In genomic region chr4:55948726-55949479, GRCh38 we compare ENCODE assay signal across 8 cellular contexts. TPM values are rescaled to one million over a fixed set of nuclear protein-coding genes. Genes with fewer than 3 reads are reported as not detected.
DNase-seq lines count a peak whose midpoint lies in the region; ATAC-seq, FAIRE-seq and TF ChIP-seq lines count a peak whose summit lies in the region.

TSS of gene CEP135 (plus strand) at chr4:55948945. CDS start at chr4:55952131, 3,186 bp downstream.

- H3K36me3 Mint-ChIP-seq in T-helper 17 cell (ENCODE audit: low read depth) = peaks cover 2% of the 10 kb centered on the region

- TF ChIP-seq CTCF in right atrium auricular region (IDR thresholded peaks at IDR 0.05) (peak; percentile 93 to 98), psoas muscle (IDR thresholded peaks at IDR 0.05) (peak; percentile 94)

- whole genome bisulfite sequencing in psoas muscle, 3 donors = 0 to 1% (median 0%) methylated on average over 34 to 77 of the region's 77 CpGs

- FAIRE-seq in urothelium cell line (lab: Jason Lieb, UNC) = peak; percentile 96

- H3K36me3 ChIP-seq in right atrium auricular region = no peaks in the 10 kb centered on the region
- H3K36me3 ChIP-seq in psoas muscle (ENCODE audit: insufficient read depth in 1 of 2, low read depth in 1 of 2) = peaks cover 0 to 1% of the 10 kb centered on the region in 2 donors

- intact Hi-C loops in psoas muscle (cut with DNase I) = loop anchor here (2.0 to 5.0 kb wide), 2 partner anchors 352 to 353 kb away; no protein-coding TSS in a partner anchor

- peak within 1 kb of the TSS; percentile 87 to 93 for H3K27ac ChIP-seq in right atrium auricular region
- peak within 1 kb of the TSS; percentile 81 for H3K27ac ChIP-seq in psoas muscle

- H3K4me1 Mint-ChIP-seq in T-helper 17 cell = peaks cover 35% of the 10 kb centered on the region

- H3K27ac Mint-ChIP-seq in T-helper 17 cell = peak within 1 kb of the TSS; percentile 99

- TF ChIP-seq POLR2A in GM18505 (IDR thresholded peaks at IDR 0.05; ENCODE audit: borderline replicate concordance, extremely low read depth, insufficient read depth, insufficient read length) = peak; percentile 74

- DNase-seq in NCI-H187 (lab: John Stamatoyannopoulos, UW) = peak; percentile 94 to 97
- peak; percentile 87 to 91 (median 91) for DNase-seq in T-helper 17 cell
- peak; percentile 12 to 94 (median 86) for DNase-seq in amygdala (lab: John Stamatoyannopoulos, UW)
- DNase-seq in right atrium auricular region (ENCODE audit: low spot score) = peak; percentile 90
- DNase-seq in psoas muscle = peak; percentile 95 to 98
- DNase-seq in urothelium cell line (ENCODE audit: low spot score) = peak; percentile 96

- ATAC-seq in GM18505 (IDR thresholded peaks at IDR 0.05; ENCODE audit: unreplicated experiment) (peak; percentile 72), HG02970 (IDR thresholded peaks at IDR 0.05; ENCODE audit: low FRiP score, unreplicated experiment) (peak; percentile 76), T-helper 17 cell (peak; percentile 77), psoas muscle (peak; percentile 98 to 100 (median 98))

- H3K27me3 ChIP-seq in right atrium auricular region (no peaks in the 10 kb centered on the region), psoas muscle (ENCODE audit: insufficient read depth in 3 of 3, low read length in 2 of 3) (no peaks in the 10 kb centered on the region)

- H3K4me3 ChIP-seq in right atrium auricular region (peak within 1 kb of the TSS; percentile 78 to 91), psoas muscle (peak within 1 kb of the TSS; percentile 83)

- H3K4me1 ChIP-seq in right atrium auricular region (peaks cover 0 to 24% of the 10 kb centered on the region in 2 donors), psoas muscle (peaks cover 3% of the 10 kb centered on the region)

- H3K4me3 Mint-ChIP-seq in T-helper 17 cell = peak within 1 kb of the TSS; percentile 97

- H3K9me3 ChIP-seq in T-helper 17 cell (ENCODE audit: control insufficient read depth, low read length, poor library complexity, severe bottlenecking) (no peaks in the 10 kb centered on the region), right atrium auricular region (no peaks in the 10 kb centered on the region), psoas muscle (no peaks in the 10 kb centered on the region)

- H3K27me3 Mint-ChIP-seq in T-helper 17 cell = no peaks in the 10 kb centered on the region

RNA-seq across cellular contexts. Expression of gene CEP135, which starts in this region (rescaled TPM):
- total RNA-seq in T-helper 17 cell = 10 to 100 TPM; 21.5 to 28.3 TPM
- total RNA-seq in right atrium auricular region = 1 to 10 TPM; 1.6 to 1.8 TPM
- 1 to 10 TPM; 1.1 to 1.8 (median 1.7) TPM for total RNA-seq in psoas muscle
- 1 to 10 TPM in 2 of 3 donors, under 1 TPM in 1; 0.55 to 2.0 (median 1.5) TPM for polyA plus RNA-seq in psoas muscle

Comparison
In these comparisons a context has a peak if more than half of its experiments do, and no peak if none do; other contexts are left out.
1. Peak in every context shown above with its lines: DNase-seq, ATAC-seq, H3K4me3 ChIP-seq and H3K27ac ChIP-seq.
2. RNA of gene CEP135 (total RNA-seq): 21.5 to 28.3 TPM in T-helper 17 cell; 1.1 to 1.8 TPM in psoas muscle and 1.6 to 1.8 TPM in right atrium auricular region; every median in the first group is over 4 times any median in the second.